In genomic region chr19:1875646-1876493, GRCh38 we compare ENCODE assay signal across 8 cellular contexts. TPM values are rescaled to one million over a fixed set of nuclear protein-coding genes. Genes with fewer than 3 reads are reported as not detected.
A peak's percentile ranks its signal among the peaks of the same experiment; 100 is the strongest.
DNase-seq lines count a peak whose midpoint lies in the region; ATAC-seq and TF ChIP-seq lines count a peak whose summit lies in the region.

No MANE protein-coding gene starts in this region.

- peak overlapping the region; percentile 99 for H3K4me3 Mint-ChIP-seq in activated CD4-positive, alpha-beta T cell treated with anti-CD3 and anti-CD28 coated beads, Interleukin-2, amount 10 ng/mL, durations not matched to agents 24 days and 14 days

- peaks cover 14% of the 10 kb centered on the region for H3K36me3 Mint-ChIP-seq in activated CD4-positive, alpha-beta T cell treated with anti-CD3 and anti-CD28 coated beads, Interleukin-2, amount 10 ng/mL, durations not matched to agents 24 days and 14 days (ENCODE audit: low read depth)

- no peaks in the 10 kb centered on the region for H3K9me3 Mint-ChIP-seq in activated CD4-positive, alpha-beta T cell treated with anti-CD3 and anti-CD28 coated beads, Interleukin-2, amount 10 ng/mL, durations not matched to agents 24 days and 14 days

- peak; percentile 92 for TF ChIP-seq POLR2A in GM19099 (IDR thresholded peaks at IDR 0.05; ENCODE audit: extremely low read depth, insufficient read length, low read depth)

- peaks cover 16% of the 10 kb centered on the region for H3K4me1 Mint-ChIP-seq in activated CD4-positive, alpha-beta T cell treated with anti-CD3 and anti-CD28 coated beads, Interleukin-2, amount 10 ng/mL, durations not matched to agents 24 days and 14 days

- peaks cover 0 to 50% of the 10 kb centered on the region in 2 donors for H3K36me3 ChIP-seq in left lung

- peaks cover 26 to 60% of the 10 kb centered on the region in 2 donors for H3K4me1 ChIP-seq in left lung

- H3K27ac ChIP-seq in coronary artery, result peak overlapping the region; percentile 96 to 97
- peak overlapping the region; percentile 94 to 97 for H3K27ac ChIP-seq in left lung

- H3K27me3 ChIP-seq in left lung, result no peaks in the 10 kb centered on the region

- H3K4me3 ChIP-seq in coronary artery (peak overlapping the region; percentile 98), left lung (peak overlapping the region; percentile 99 to 100)

- H3K27me3 Mint-ChIP-seq in activated CD4-positive, alpha-beta T cell treated with anti-CD3 and anti-CD28 coated beads, Interleukin-2, amount 10 ng/mL, durations not matched to agents 24 days and 14 days, result no peaks in the 10 kb centered on the region

- H3K9me3 ChIP-seq in left lung, result no peaks in the 10 kb centered on the region

- TF ChIP-seq CTCF in coronary artery (IDR thresholded peaks at IDR 0.05) (no peak), left lung (IDR thresholded peaks at IDR 0.05) (peak in 1 of 2 donors; percentile 11)

- H3K27ac Mint-ChIP-seq in activated CD4-positive, alpha-beta T cell treated with anti-CD3 and anti-CD28 coated beads, Interleukin-2, amount 10 ng/mL, durations not matched to agents 24 days and 14 days, result peak overlapping the region; percentile 95

- DNase-seq in AML-193 (lab: John Stamatoyannopoulos, UW), result peak; percentile 81 to 92
- DNase-seq in NCI-H510A (lab: John Stamatoyannopoulos, UW), result peak; percentile 69
- peak; percentile 97 for DNase-seq in activated CD4-positive, alpha-beta T cell treated with anti-CD3 and anti-CD28 coated beads, Interleukin-2, amount 10 ng/mL, durations not matched to agents 24 days and 14 days
- DNase-seq in coronary artery (ENCODE audit: low spot score), result peak; percentile 90
- DNase-seq in left lung, result peak; percentile 93 to 99
- peak; percentile 78 for DNase-seq in stimulated activated CD4-positive, alpha-beta T cell treated with anti-CD3 and anti-CD28 coated beads, Interleukin-2, amount 100 ng/mL, for 4 hours (ENCODE audit: low read depth)

- intact Hi-C loops in activated CD4-positive, alpha-beta T cell treated with anti-CD3 and anti-CD28 coated beads, Interleukin-2, amount 10 ng/mL, durations not matched to agents 24 days and 14 days (cut with micrococcal nuclease), result loop anchor here (1.0 to 5.0 kb wide), 4 partner anchors 9 to 211 kb away; partner anchors contain the start of gene ABHD17A
- intact Hi-C loops in left lung (cut with DNase I), result no loop called here

- ATAC-seq in HG03378 (IDR thresholded peaks at IDR 0.05; ENCODE audit: unreplicated experiment), result peak; percentile 74
- ATAC-seq in left lung, result peak; percentile 95

RNA-seq across cellular contexts. Expression of gene ABHD17A, which starts 9.4 kb away (rescaled TPM):
- total RNA-seq in activated CD4-positive, alpha-beta T cell treated with anti-CD3 and anti-CD28 coated beads, Interleukin-2, amount 10 ng/mL, durations not matched to agents 24 days and 14 days, result 104 and 107 TPM in 2 replicates
- 10 to 100 TPM; 70.2 to 72.7 TPM for total RNA-seq in left lung

RNA-seq across cellular contexts. Expression of gene KLF16, which starts 12.5 kb away (rescaled TPM):
- total RNA-seq in activated CD4-positive, alpha-beta T cell treated with anti-CD3 and anti-CD28 coated beads, Interleukin-2, amount 10 ng/mL, durations not matched to agents 24 days and 14 days, result 37.0 and 38.1 TPM in 2 replicates
- 10 to 100 TPM; 18.5 to 28.8 TPM for total RNA-seq in left lung

RNA-seq across cellular contexts. Expression of gene REXO1, which starts 27.6 kb away (rescaled TPM):
- total RNA-seq in activated CD4-positive, alpha-beta T cell treated with anti-CD3 and anti-CD28 coated beads, Interleukin-2, amount 10 ng/mL, durations not matched to agents 24 days and 14 days, result 56.3 and 61.4 TPM in 2 replicates
- 10 to 100 TPM; 20.3 to 30.8 TPM for total RNA-seq in left lung

RNA-seq across cellular contexts. Expression of gene ADAT3, which starts 29.3 kb away (rescaled TPM):
- total RNA-seq in activated CD4-positive, alpha-beta T cell treated with anti-CD3 and anti-CD28 coated beads, Interleukin-2, amount 10 ng/mL, durations not matched to agents 24 days and 14 days, result 8.8 and 10.6 TPM in 2 replicates
- 1 to 10 TPM; 7.2 to 9.4 TPM for total RNA-seq in left lung

RNA-seq across cellular contexts. Expression of gene SCAMP4, which starts 29.3 kb away (rescaled TPM):
- 39.2 and 42.4 TPM in 2 replicates for total RNA-seq in activated CD4-positive, alpha-beta T cell treated with anti-CD3 and anti-CD28 coated beads, Interleukin-2, amount 10 ng/mL, durations not matched to agents 24 days and 14 days
- total RNA-seq in left lung, result 10 to 100 TPM; 75.4 to 86.6 TPM

Comparison
In these comparisons a context has a peak if more than half of its experiments do, and no peak if none do; other contexts are left out.
1. Peak in every context shown above with its lines: DNase-seq, ATAC-seq, H3K4me3 ChIP-seq and H3K27ac ChIP-seq.